ENCODE assay signal across 14 cellular contexts in genomic region chr9:93254061-93254481, GRCh38.
"Had no signal": no experiment of that assay in that cellular context is flagged by ENCODE, and none has a peak within 500 bp of the region (broad histone marks: within the 10 kb centered on the region; RNA-seq: fewer than 3 reads in every experiment).

No MANE protein-coding gene starts in this region.

- H3K36me3 ChIP-seq: colonic mucosa, ovary, thyroid gland, uterus had no signal

- H3K27ac ChIP-seq: colonic mucosa, ovary, thyroid gland, uterus had no signal

- H3K4me3 Mint-ChIP-seq: activated CD8-positive, alpha-beta T cell treated with anti-CD3 and anti-CD28 coated beads, Interleukin-2, amount 10 ng/mL, durations not matched to agents 7 days and 5 days; natural killer cell treated with Interleukin-12 subunit alpha and Interleukin-12 subunit beta and Interleukin-15 and Interleukin-18, amount 100 ng/mL, for 72 hours had no signal

- H3K36me3 Mint-ChIP-seq: activated naive CD4-positive, alpha-beta T cell treated with anti-CD3 and anti-CD28 coated beads, Interleukin-2, amount 50 U/mL, for 72 hours; natural killer cell treated with Interleukin-12 subunit alpha and Interleukin-12 subunit beta and Interleukin-15 and Interleukin-18, amount 100 ng/mL, for 72 hours had no signal

- H3K27me3 ChIP-seq: colonic mucosa, ovary, thyroid gland, uterus had no signal

- H3K9me3 Mint-ChIP-seq: activated naive CD4-positive, alpha-beta T cell treated with anti-CD3 and anti-CD28 coated beads, Interleukin-2, amount 50 U/mL, for 72 hours; natural killer cell treated with Interleukin-12 subunit alpha and Interleukin-12 subunit beta and Interleukin-15 and Interleukin-18, amount 100 ng/mL, for 72 hours had no signal

- H3K4me3 ChIP-seq: colonic mucosa, ovary, thyroid gland, uterus had no signal

- ATAC-seq: activated CD8-positive, alpha-beta T cell treated with anti-CD3 and anti-CD28 coated beads, Interleukin-2, amount 10 ng/mL, durations not matched to agents 7 days and 5 days; activated naive CD4-positive, alpha-beta T cell treated with anti-CD3 and anti-CD28 coated beads, Interleukin-2, amount 50 U/mL, for 72 hours; natural killer cell treated with Interleukin-12 subunit alpha and Interleukin-12 subunit beta and Interleukin-15 and Interleukin-18, amount 100 ng/mL, for 72 hours had no signal

- H3K4me1 ChIP-seq: colonic mucosa, thyroid gland, uterus had no signal

- H3K27ac Mint-ChIP-seq: activated CD8-positive, alpha-beta T cell treated with anti-CD3 and anti-CD28 coated beads, Interleukin-2, amount 10 ng/mL, durations not matched to agents 7 days and 5 days; activated naive CD4-positive, alpha-beta T cell treated with anti-CD3 and anti-CD28 coated beads, Interleukin-2, amount 50 U/mL, for 72 hours; natural killer cell treated with Interleukin-12 subunit alpha and Interleukin-12 subunit beta and Interleukin-15 and Interleukin-18, amount 100 ng/mL, for 72 hours had no signal

- H3K9me3 ChIP-seq: colonic mucosa, ovary, thyroid gland, uterus had no signal

- DNase-seq: activated CD4-positive, alpha-beta T cell treated with anti-CD3 and anti-CD28 coated beads for 4 hours; activated CD8-positive, alpha-beta memory T cell treated with anti-CD3 and anti-CD28 coated beads, Interleukin-2, amount 50 U/mL, for 48 hours; activated CD8-positive, alpha-beta T cell treated with anti-CD3 and anti-CD28 coated beads, Interleukin-2, amount 10 ng/mL, durations not matched to agents 7 days and 5 days; colonic mucosa; effector CD4-positive, alpha-beta T cell; foreskin melanocyte; kidney glomerular epithelial cell; stimulated activated CD4-positive, alpha-beta T cell treated with anti-CD3 and anti-CD28 coated beads, Interleukin-15, amount 100 ng/mL, for 24 hours; stimulated activated CD4-positive, alpha-beta T cell treated with anti-CD3 and anti-CD28 coated beads, Interleukin-4, amount 100 ng/mL, for 24 hours; thyroid gland; uterus had no signal
